1 cellular context compared by ENCODE assay signal in genomic region chr17:63830278-63830677, GRCh38.
TF ChIP-seq lines count a peak whose summit lies in the region.

No MANE protein-coding gene starts in this region.

TF ChIP-seq in HepG2, 621 proteins besides CTCF, POLR2A, EP300 and RAD21 (continued from another document):
- TF ChIP-seq AHDC1 (CRISPR knock-in tag; IDR thresholded peaks at IDR 0.05; ENCODE audit: borderline replicate concordance) (no peak), ARNT2 (CRISPR knock-in tag; IDR thresholded peaks at IDR 0.05; ENCODE audit: low read depth) (no peak), NONO (IDR thresholded peaks at IDR 0.05) (no peak), NONO (CRISPR knock-in tag; conservative IDR thresholded peaks at IDR 0.05) (0 out of 2 replicates have a peak, but pooled peaks have one; percentile 37), MED1 (CRISPR knock-in tag; IDR thresholded peaks at IDR 0.05) (no peak), UBTF (CRISPR knock-in tag; IDR thresholded peaks at IDR 0.05) (no peak), PRMT3 (CRISPR knock-in tag; IDR thresholded peaks at IDR 0.05; ENCODE audit: borderline replicate concordance, low read depth) (no peak), JDP2 (CRISPR knock-in tag; IDR thresholded peaks at IDR 0.05; ENCODE audit: borderline replicate concordance) (no peak), PAF1 (CRISPR knock-in tag; IDR thresholded peaks at IDR 0.05) (0 out of 2 replicates have a peak, but pooled peaks have one; percentile 48), ZC3H13 (CRISPR knock-in tag; IDR thresholded peaks at IDR 0.05) (0 out of 2 replicates have a peak, but pooled peaks have one; percentile 50), BATF2 (CRISPR knock-in tag; IDR thresholded peaks at IDR 0.05) (no peak), TFAP4 (IDR thresholded peaks at IDR 0.05; ENCODE audit: borderline replicate concordance, low read depth) (no peak), NPAS2 (CRISPR knock-in tag; IDR thresholded peaks at IDR 0.05; ENCODE audit: borderline replicate concordance) (no peak), NCOA1 (CRISPR knock-in tag; IDR thresholded peaks at IDR 0.05) (no peak), GATA4 (IDR thresholded peaks at IDR 0.05; ENCODE audit: borderline replicate concordance, low read depth) (no peak), KLF15 (CRISPR knock-in tag; IDR thresholded peaks at IDR 0.05; ENCODE audit: borderline replicate concordance) (no peak), ZBTB37 (CRISPR knock-in tag; IDR thresholded peaks at IDR 0.05) (no peak), SIN3B (IDR thresholded peaks at IDR 0.05; ENCODE audit: low read length) (no peak), ZSCAN31 (CRISPR knock-in tag; IDR thresholded peaks at IDR 0.05; ENCODE audit: low read depth) (no peak)
